Comparison of ENCODE assay signal across 1 cellular context in the genomic region with DNA sequence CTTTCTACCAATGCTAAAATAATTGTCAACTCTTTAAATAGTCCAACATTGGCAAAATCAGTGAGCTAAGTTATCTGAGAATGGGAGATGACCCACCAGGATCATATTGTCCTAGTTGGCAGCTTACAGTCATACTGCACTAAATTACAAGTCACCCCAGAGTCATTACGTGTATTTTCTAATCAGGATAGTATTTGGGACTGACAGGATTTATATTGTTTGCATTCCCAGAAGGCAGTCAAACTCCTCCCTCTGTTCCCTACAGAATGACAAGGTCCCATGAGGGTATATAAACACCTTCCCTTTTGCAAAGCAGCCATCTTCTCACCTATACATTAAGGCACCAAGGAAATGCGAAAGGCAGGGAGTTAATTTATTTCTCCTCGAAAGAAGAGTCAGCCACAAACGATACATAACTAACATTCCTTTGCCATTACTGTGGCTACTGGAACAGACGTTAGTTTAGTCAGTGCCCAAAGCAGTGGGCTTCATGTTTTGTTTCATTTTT.
TF ChIP-seq lines count a peak whose summit lies in the region.

No MANE protein-coding gene starts in this region.

TF ChIP-seq in H1, 55 proteins besides CTCF, POLR2A, EP300 and RAD21 (continued from another document):
- TF ChIP-seq, protein P1, sequence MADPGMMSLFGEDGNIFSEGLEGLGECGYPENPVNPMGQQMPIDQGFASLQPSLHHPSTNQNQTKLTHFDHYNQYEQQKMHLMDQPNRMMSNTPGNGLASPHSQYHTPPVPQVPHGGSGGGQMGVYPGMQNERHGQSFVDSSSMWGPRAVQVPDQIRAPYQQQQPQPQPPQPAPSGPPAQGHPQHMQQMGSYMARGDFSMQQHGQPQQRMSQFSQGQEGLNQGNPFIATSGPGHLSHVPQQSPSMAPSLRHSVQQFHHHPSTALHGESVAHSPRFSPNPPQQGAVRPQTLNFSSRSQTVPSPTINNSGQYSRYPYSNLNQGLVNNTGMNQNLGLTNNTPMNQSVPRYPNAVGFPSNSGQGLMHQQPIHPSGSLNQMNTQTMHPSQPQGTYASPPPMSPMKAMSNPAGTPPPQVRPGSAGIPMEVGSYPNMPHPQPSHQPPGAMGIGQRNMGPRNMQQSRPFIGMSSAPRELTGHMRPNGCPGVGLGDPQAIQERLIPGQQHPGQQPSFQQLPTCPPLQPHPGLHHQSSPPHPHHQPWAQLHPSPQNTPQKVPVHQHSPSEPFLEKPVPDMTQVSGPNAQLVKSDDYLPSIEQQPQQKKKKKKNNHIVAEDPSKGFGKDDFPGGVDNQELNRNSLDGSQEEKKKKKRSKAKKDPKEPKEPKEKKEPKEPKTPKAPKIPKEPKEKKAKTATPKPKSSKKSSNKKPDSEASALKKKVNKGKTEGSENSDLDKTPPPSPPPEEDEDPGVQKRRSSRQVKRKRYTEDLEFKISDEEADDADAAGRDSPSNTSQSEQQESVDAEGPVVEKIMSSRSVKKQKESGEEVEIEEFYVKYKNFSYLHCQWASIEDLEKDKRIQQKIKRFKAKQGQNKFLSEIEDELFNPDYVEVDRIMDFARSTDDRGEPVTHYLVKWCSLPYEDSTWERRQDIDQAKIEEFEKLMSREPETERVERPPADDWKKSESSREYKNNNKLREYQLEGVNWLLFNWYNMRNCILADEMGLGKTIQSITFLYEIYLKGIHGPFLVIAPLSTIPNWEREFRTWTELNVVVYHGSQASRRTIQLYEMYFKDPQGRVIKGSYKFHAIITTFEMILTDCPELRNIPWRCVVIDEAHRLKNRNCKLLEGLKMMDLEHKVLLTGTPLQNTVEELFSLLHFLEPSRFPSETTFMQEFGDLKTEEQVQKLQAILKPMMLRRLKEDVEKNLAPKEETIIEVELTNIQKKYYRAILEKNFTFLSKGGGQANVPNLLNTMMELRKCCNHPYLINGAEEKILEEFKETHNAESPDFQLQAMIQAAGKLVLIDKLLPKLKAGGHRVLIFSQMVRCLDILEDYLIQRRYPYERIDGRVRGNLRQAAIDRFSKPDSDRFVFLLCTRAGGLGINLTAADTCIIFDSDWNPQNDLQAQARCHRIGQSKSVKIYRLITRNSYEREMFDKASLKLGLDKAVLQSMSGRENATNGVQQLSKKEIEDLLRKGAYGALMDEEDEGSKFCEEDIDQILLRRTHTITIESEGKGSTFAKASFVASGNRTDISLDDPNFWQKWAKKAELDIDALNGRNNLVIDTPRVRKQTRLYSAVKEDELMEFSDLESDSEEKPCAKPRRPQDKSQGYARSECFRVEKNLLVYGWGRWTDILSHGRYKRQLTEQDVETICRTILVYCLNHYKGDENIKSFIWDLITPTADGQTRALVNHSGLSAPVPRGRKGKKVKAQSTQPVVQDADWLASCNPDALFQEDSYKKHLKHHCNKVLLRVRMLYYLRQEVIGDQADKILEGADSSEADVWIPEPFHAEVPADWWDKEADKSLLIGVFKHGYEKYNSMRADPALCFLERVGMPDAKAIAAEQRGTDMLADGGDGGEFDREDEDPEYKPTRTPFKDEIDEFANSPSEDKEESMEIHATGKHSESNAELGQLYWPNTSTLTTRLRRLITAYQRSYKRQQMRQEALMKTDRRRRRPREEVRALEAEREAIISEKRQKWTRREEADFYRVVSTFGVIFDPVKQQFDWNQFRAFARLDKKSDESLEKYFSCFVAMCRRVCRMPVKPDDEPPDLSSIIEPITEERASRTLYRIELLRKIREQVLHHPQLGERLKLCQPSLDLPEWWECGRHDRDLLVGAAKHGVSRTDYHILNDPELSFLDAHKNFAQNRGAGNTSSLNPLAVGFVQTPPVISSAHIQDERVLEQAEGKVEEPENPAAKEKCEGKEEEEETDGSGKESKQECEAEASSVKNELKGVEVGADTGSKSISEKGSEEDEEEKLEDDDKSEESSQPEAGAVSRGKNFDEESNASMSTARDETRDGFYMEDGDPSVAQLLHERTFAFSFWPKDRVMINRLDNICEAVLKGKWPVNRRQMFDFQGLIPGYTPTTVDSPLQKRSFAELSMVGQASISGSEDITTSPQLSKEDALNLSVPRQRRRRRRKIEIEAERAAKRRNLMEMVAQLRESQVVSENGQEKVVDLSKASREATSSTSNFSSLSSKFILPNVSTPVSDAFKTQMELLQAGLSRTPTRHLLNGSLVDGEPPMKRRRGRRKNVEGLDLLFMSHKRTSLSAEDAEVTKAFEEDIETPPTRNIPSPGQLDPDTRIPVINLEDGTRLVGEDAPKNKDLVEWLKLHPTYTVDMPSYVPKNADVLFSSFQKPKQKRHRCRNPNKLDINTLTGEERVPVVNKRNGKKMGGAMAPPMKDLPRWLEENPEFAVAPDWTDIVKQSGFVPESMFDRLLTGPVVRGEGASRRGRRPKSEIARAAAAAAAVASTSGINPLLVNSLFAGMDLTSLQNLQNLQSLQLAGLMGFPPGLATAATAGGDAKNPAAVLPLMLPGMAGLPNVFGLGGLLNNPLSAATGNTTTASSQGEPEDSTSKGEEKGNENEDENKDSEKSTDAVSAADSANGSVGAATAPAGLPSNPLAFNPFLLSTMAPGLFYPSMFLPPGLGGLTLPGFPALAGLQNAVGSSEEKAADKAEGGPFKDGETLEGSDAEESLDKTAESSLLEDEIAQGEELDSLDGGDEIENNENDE (IDR thresholded peaks at IDR 0.05; ENCODE audit: insufficient replicate concordance, low read length), result no peak
- no peak for TF ChIP-seq HDAC6 (IDR thresholded peaks at IDR 0.05; ENCODE audit: low read depth, low read length)
- TF ChIP-seq FOSL1 (IDR thresholded peaks at IDR 0.05; ENCODE audit: insufficient read depth, low read depth, low read length), result no peak
- TF ChIP-seq, protein P2, sequence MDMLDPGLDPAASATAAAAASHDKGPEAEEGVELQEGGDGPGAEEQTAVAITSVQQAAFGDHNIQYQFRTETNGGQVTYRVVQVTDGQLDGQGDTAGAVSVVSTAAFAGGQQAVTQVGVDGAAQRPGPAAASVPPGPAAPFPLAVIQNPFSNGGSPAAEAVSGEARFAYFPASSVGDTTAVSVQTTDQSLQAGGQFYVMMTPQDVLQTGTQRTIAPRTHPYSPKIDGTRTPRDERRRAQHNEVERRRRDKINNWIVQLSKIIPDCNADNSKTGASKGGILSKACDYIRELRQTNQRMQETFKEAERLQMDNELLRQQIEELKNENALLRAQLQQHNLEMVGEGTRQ (IDR thresholded peaks at IDR 0.05; ENCODE audit: low read length), result no peak
- no peak for TF ChIP-seq RBBP5 (IDR thresholded peaks at IDR 0.05; ENCODE audit: borderline replicate concordance, low read depth, low read length)
- TF ChIP-seq CBX5 (IDR thresholded peaks at IDR 0.05; ENCODE audit: low read depth, low read length), result no peak
- TF ChIP-seq CEBPB (IDR thresholded peaks at IDR 0.05; ENCODE audit: low read depth, low read length), result no peak
- no peak for TF ChIP-seq GABPA (IDR thresholded peaks at IDR 0.05; ENCODE audit: borderline replicate concordance, insufficient read depth, low read length)
